ENCODE assay signal across 10 cellular contexts in genomic region chr14:88613552-88614010, GRCh38. TPM values are rescaled to one million over a fixed set of nuclear protein-coding genes. Genes with fewer than 3 reads are reported as not detected.
DNase-seq lines count a peak whose midpoint lies in the region; ATAC-seq and TF ChIP-seq lines count a peak whose summit lies in the region.
"Had no signal": no experiment of that assay in that cellular context is flagged by ENCODE, and none has a peak within 500 bp of the region (broad histone marks: within the 10 kb centered on the region; RNA-seq: fewer than 3 reads in every experiment).

No MANE protein-coding gene starts in this region.

- no peak overlapping the region for H3K9ac ChIP-seq in PC-3 (ENCODE audit: low read length)

- H3K27me3 Mint-ChIP-seq in MCF 10A (ENCODE audit: insufficient read depth, unreplicated experiment): no peaks in the 10 kb centered on the region

- peak overlapping the region in 1 of 2 donors; percentile 34 for H3K27ac ChIP-seq in breast epithelium
- H3K27ac ChIP-seq in PC-3 (ENCODE audit: low read length): peak overlapping the region; percentile 65

- DNase-seq in MCF 10A (ENCODE audit: unreplicated experiment) (peak; percentile 42), breast epithelium (ENCODE audit: low spot score in 2 of 2) (no peak), PC-3 (peak; percentile 89), glomerular visceral epithelial cell (ENCODE audit: extremely low spot score) (peak; percentile 85), NCI-H82 (lab: John Stamatoyannopoulos, UW) (no peak), H7 (no peak)
- no peak for DNase-seq in central memory CD4-positive, alpha-beta T cell
- DNase-seq: DMS153 had no signal

- CTCF ChIA-PET in MCF 10A (lab: Yijun Ruan, JAX): interaction anchor here (0.6 to 0.7 kb wide), 2 partner anchors 367 to 726 kb away, joined by 3 read pairs; no protein-coding TSS in a partner anchor
- CTCF ChIA-PET in PC-3 (lab: Charles Lee): interaction anchor here (0.5 kb wide), 1 partner anchor 114 kb away, joined by 3 read pairs; no protein-coding TSS in a partner anchor

- H3K4me1 ChIP-seq in breast epithelium (no peaks in the 10 kb centered on the region), PC-3 (ENCODE audit: insufficient read depth, low read length) (peaks cover 39% of the 10 kb centered on the region)

- H3K4me3 Mint-ChIP-seq in MCF 10A (ENCODE audit: unreplicated experiment): no peak overlapping the region

- POLR2A ChIA-PET in MCF 10A (lab: Yijun Ruan, JAX) (interaction anchor here (1.0 to 1.6 kb wide), 5 partner anchors 13 to 264 kb away, joined by 3 to 5 read pairs (median 3); partner anchors contain the start of gene TTC8), PC-3 (lab: Charles Lee; ENCODE audit: unreplicated experiment) (no interaction called here)

- no peaks in the 10 kb centered on the region for H3K27me3 ChIP-seq in breast epithelium
- H3K27me3 ChIP-seq in PC-3 (ENCODE audit: low read length): no peaks in the 10 kb centered on the region
- no peaks in the 10 kb centered on the region for H3K27me3 ChIP-seq in H7 (ENCODE audit: control insufficient read depth, insufficient read depth, low read length)

- H3K36me3 ChIP-seq in breast epithelium: no peaks in the 10 kb centered on the region
- peaks cover 52% of the 10 kb centered on the region for H3K36me3 ChIP-seq in PC-3 (ENCODE audit: low read depth, low read length)
- H3K36me3 ChIP-seq in H7 (replicated peaks; ENCODE audit: control insufficient read depth, insufficient read depth, low read length): peaks cover 15% of the 10 kb centered on the region

- peaks cover 21% of the 10 kb centered on the region; the same call in 1 of the 2 replicates for H4K20me1 ChIP-seq in PC-3 (ENCODE audit: low read length)

- H3K27ac Mint-ChIP-seq in MCF 10A (ENCODE audit: low read depth, unreplicated experiment): peak overlapping the region; percentile 75

- H3K4me2 ChIP-seq in PC-3 (ENCODE audit: low read length): peak overlapping the region; percentile 65

- peaks cover 73% of the 10 kb centered on the region for H3K36me3 Mint-ChIP-seq in MCF 10A (ENCODE audit: insufficient read depth, unreplicated experiment)

- H3K9me3 ChIP-seq in breast epithelium (no peaks in the 10 kb centered on the region), PC-3 (ENCODE audit: low read length) (no peaks in the 10 kb centered on the region)
- H3K9me3 ChIP-seq: thoracic aorta had no signal

- H3K4me3 ChIP-seq in breast epithelium: no peak overlapping the region
- no peak overlapping the region for H3K4me3 ChIP-seq in PC-3 (ENCODE audit: low read length)
- H3K4me3 ChIP-seq in H7 (ENCODE audit: insufficient read depth, low read depth, low read length): no peak overlapping the region
- H3K4me3 ChIP-seq: thoracic aorta had no signal

- peaks cover 24% of the 10 kb centered on the region for H3F3A ChIP-seq in PC-3 (ENCODE audit: low read length, unreplicated experiment)

- BruUV-seq in MCF 10A (replicated peaks; lab: Mats Ljungman, UMichigan) (no TSS peak), PC-3 (replicated peaks; lab: Mats Ljungman, UMichigan) (no TSS peak)

- TF ChIP-seq CTCF in MCF 10A (IDR thresholded peaks at IDR 0.05; ENCODE audit: unreplicated experiment) (no peak), breast epithelium (IDR thresholded peaks at IDR 0.05) (no peak), PC-3 (conservative IDR thresholded peaks at IDR 0.05; ENCODE audit: low read depth, low read length) (no peak)

- H3K79me2 ChIP-seq in PC-3 (ENCODE audit: low read length): no peaks in the 10 kb centered on the region

- no peak for TF ChIP-seq POLR2A in breast epithelium (IDR thresholded peaks at IDR 0.05)

- H3K9me3 Mint-ChIP-seq in MCF 10A (ENCODE audit: unreplicated experiment): no peaks in the 10 kb centered on the region

- H3K9me2 ChIP-seq in PC-3 (replicated peaks; ENCODE audit: low read length): no peaks in the 10 kb centered on the region

- H3K4me1 Mint-ChIP-seq in MCF 10A (ENCODE audit: insufficient read depth, unreplicated experiment): peaks cover 12% of the 10 kb centered on the region

- ATAC-seq in PC-3 (peak; percentile 83), GM21723 (IDR thresholded peaks at IDR 0.05; ENCODE audit: unreplicated experiment) (no peak)

- intact Hi-C loops in MCF 10A (cut with micrococcal nuclease) (loop anchor here (5.0 kb wide), 1 partner anchor 51 kb away; the partner anchor contains the start of gene ZC3H14), breast epithelium (cut with DNase I; ENCODE audit: low total_unique reads) (no loop called here), PC-3 (cut with micrococcal nuclease) (loop anchor here (2.0 kb wide), 1 partner anchor 37 kb away; no protein-coding TSS in a partner anchor)

- no peak overlapping the region for H2AFZ ChIP-seq in PC-3 (ENCODE audit: low read length)

RNA-seq across cellular contexts. Expression of gene ZC3H14, which starts 50.7 kb away (rescaled TPM):
- total RNA-seq in MCF 10A (2022) (64.5 and 72.6 TPM in 2 replicates), breast epithelium (100 to 1,000 TPM in 1 of 3 donors, 10 to 100 TPM in 2; 75.7 to 102 (median 76.7) TPM), PC-3 (2014; rRNA removed) (51.5 and 58.2 TPM in 2 replicates)
- 65.6 and 69.3 TPM in 2 replicates for total RNA-seq in H7 (2014; rRNA removed; shearing (Covaris generic))

RNA-seq across cellular contexts. Expression of gene PTPN21, which starts 58.8 kb away (rescaled TPM):
- 15.7 and 18.1 TPM in 2 replicates for total RNA-seq in MCF 10A (2022)
- total RNA-seq in breast epithelium: 10 to 100 TPM; 14.4 to 18.1 (median 14.5) TPM
- 6.3 TPM in 2 replicates for total RNA-seq in PC-3 (2014; rRNA removed)
- 3.5 and 6.1 TPM in 2 replicates for total RNA-seq in H7 (2014; rRNA removed; shearing (Covaris generic))

Comparison
In these comparisons a context has a peak if more than half of its experiments do, and no peak if none do; other contexts are left out.
1. DNase-seq: peak in MCF 10A (single experiment), PC-3 (single experiment) and glomerular visceral epithelial cell (single experiment); none in breast epithelium (0 of 2), central memory CD4-positive, alpha-beta T cell (single experiment), NCI-H82 (single experiment) and H7 (single experiment).